30 cellular contexts compared by ENCODE assay signal in genomic region chr10:34288634-34289033, GRCh38.
A peak's percentile ranks its signal among the peaks of the same experiment; 100 is the strongest.
DNase-seq lines count a peak whose midpoint lies in the region; ATAC-seq, FAIRE-seq and TF ChIP-seq lines count a peak whose summit lies in the region.
"Had no signal": no experiment of that assay in that cellular context is flagged by ENCODE, and none has a peak within 500 bp of the region (broad histone marks: within the 10 kb centered on the region; RNA-seq: fewer than 3 reads in every experiment).

No MANE protein-coding gene starts in this region.

- H3K4me3 ChIP-seq in PC-9 (no peak overlapping the region), HepG2 (replicated peaks in 1 of 3; ENCODE audit: insufficient read depth in 1 of 3, low read depth in 2 of 3, low read length in 3 of 3) (no peak overlapping the region), esophagus squamous epithelium (no peak overlapping the region), GM23338 (no peak overlapping the region)
- H3K4me3 ChIP-seq: vagina had no signal

- no peaks in the 10 kb centered on the region for H3K36me3 Mint-ChIP-seq in GM23338 (ENCODE audit: low read depth)
- H3K36me3 Mint-ChIP-seq: activated CD4-positive, alpha-beta memory T cell treated with anti-CD3 and anti-CD28 coated beads for 36 hours; naive B cell had no signal

- peaks cover 11% of the 10 kb centered on the region for H3K4me1 ChIP-seq in PC-9 (replicated peaks; ENCODE audit: insufficient read depth)
- H3K4me1 ChIP-seq in HepG2 (ENCODE audit: insufficient read depth, low read length) = peaks cover 21% of the 10 kb centered on the region
- peaks cover 0 to 8% (median 0%) of the 10 kb centered on the region in 3 donors for H3K4me1 ChIP-seq in esophagus squamous epithelium
- H3K4me1 ChIP-seq in GM23338 (ENCODE audit: insufficient read depth) = peaks cover 10% of the 10 kb centered on the region

- H3K4me1 Mint-ChIP-seq in GM23338 = peaks cover 28% of the 10 kb centered on the region
- H3K4me1 Mint-ChIP-seq: central memory CD8-positive, alpha-beta T cell; naive B cell had no signal

- H3K4me2 ChIP-seq in PC-9 (peak overlapping the region; percentile 36; the same call in 1 of the 2 replicates), HepG2 (ENCODE audit: low read depth, low read length) (no peak overlapping the region), GM23338 (no peak overlapping the region)
- H3K4me2 ChIP-seq: SK-N-SH had no signal

- peak; percentile 10 for DNase-seq in EH (ENCODE audit: low read depth)
- DNase-seq in PC-9 = peak; percentile 16 to 73
- no peak for DNase-seq in HepG2 (ENCODE audit: low spot score)
- DNase-seq in esophagus squamous epithelium (lab: John Stamatoyannopoulos, UW) = no peak
- DNase-seq in D721Med (ENCODE audit: insufficient read length, low spot score) = no peak
- DNase-seq in GM23338 (ENCODE audit: low spot score) = no peak
- DNase-seq: ACHN; activated CD4-positive, alpha-beta memory T cell treated with anti-CD3 and anti-CD28 coated beads for 36 hours; activated CD4-positive, CD25-positive, alpha-beta regulatory T cell; activated gamma-delta T cell; activated T-cell treated with anti-CD3 and anti-CD28 coated beads for 4 hours; amniotic stem cell; DMS 273 treated with DMSO at 0.1 percent for 48 hours; GDM1; Karpas-422; kidney; naive B cell; NCI-H1092 treated with DMSO at 0.1 percent for 48 hours; NCI-H2081 treated with DMSO at 0.1 percent for 48 hours; NK-92 treated with Interleukin-12 subunit alpha and Interleukin-12 subunit beta, amount 100 ng/mL, for 24 hours; occipital lobe; SK-N-SH; stimulated activated CD4-positive, alpha-beta T cell treated with anti-CD3 and anti-CD28 coated beads, Interleukin-12 subunit alpha, Interleukin-12 subunit beta, amount 100 ng/mL, for 4 hours; T1000 had no signal

- H3K27ac Mint-ChIP-seq in GM23338 = no peak overlapping the region; the same call in 1 of the 2 replicates
- H3K27ac Mint-ChIP-seq: activated CD4-positive, alpha-beta memory T cell treated with anti-CD3 and anti-CD28 coated beads for 36 hours; naive B cell had no signal

- H3K79me2 ChIP-seq in PC-9 (ENCODE audit: low read depth) = no peaks in the 10 kb centered on the region
- no peaks in the 10 kb centered on the region for H3K79me2 ChIP-seq in HepG2 (ENCODE audit: insufficient read depth, low read length)
- H3K79me2 ChIP-seq in GM23338 (replicated peaks; ENCODE audit: insufficient read depth) = no peaks in the 10 kb centered on the region

- TF ChIP-seq EP300 in HepG2 (IDR thresholded peaks at IDR 0.05; ENCODE audit: low read depth in 2 of 2, low read length in 2 of 2) = no peak
- no peak for TF ChIP-seq EP300 in HepG2 (CRISPR knock-in tag; IDR thresholded peaks at IDR 0.05; ENCODE audit: borderline replicate concordance)

- no peaks in the 10 kb centered on the region for H4K20me1 ChIP-seq in PC-9 (ENCODE audit: insufficient read depth)
- no peaks in the 10 kb centered on the region for H4K20me1 ChIP-seq in HepG2 (ENCODE audit: insufficient read depth, low read length)
- H4K20me1 ChIP-seq in GM23338 (replicated peaks; ENCODE audit: insufficient read depth) = no peaks in the 10 kb centered on the region

- 23% methylated on average over 3 of the region's 3 CpGs for WGBS in HepG2 (ENCODE audit: low lambda C conversion rate)
- WGBS in esophagus squamous epithelium, 2 donors = 45 to 57% methylated on average over 3 of the region's 3 CpGs

- H3K27ac ChIP-seq in PC-9 = no peak overlapping the region
- no peak overlapping the region for H3K27ac ChIP-seq in HepG2 (ENCODE audit: extremely low read length, insufficient read depth, low read length)
- H3K27ac ChIP-seq in esophagus squamous epithelium = no peak overlapping the region
- H3K27ac ChIP-seq in GM23338 (ENCODE audit: low read depth) = no peak overlapping the region
- H3K27ac ChIP-seq: C4-2B, vagina had no signal

- in situ Hi-C loops in HepG2 (cut with HindIII; ENCODE audit: extremely low pct_ligation_motif_present, low pct_unique_long_range_greater_than_20kb) = no loop called here

- FAIRE-seq in HepG2 (lab: Jason Lieb, UNC) (no peak), D721Med (lab: Jason Lieb, UNC) (no peak)
- FAIRE-seq: H1, kidney had no signal

- H3K27me3 ChIP-seq in PC-9 (ENCODE audit: insufficient read depth, low read depth) = no peaks in the 10 kb centered on the region
- H3K27me3 ChIP-seq in HepG2 (ENCODE audit: control insufficient read depth in 1 of 2, insufficient read depth in 2 of 2, low read length in 2 of 2) = no peaks in the 10 kb centered on the region
- H3K27me3 ChIP-seq in esophagus squamous epithelium = no peaks in the 10 kb centered on the region
- no peaks in the 10 kb centered on the region for H3K27me3 ChIP-seq in GM23338 (ENCODE audit: insufficient read depth)
- H3K27me3 ChIP-seq: vagina had no signal

- H3K36me3 ChIP-seq in PC-9 (ENCODE audit: low read depth) (no peaks in the 10 kb centered on the region), HepG2 (replicated peaks in 1 of 2; ENCODE audit: control insufficient read depth in 1 of 2, insufficient read depth in 2 of 2, low read length in 2 of 2) (no peaks in the 10 kb centered on the region), esophagus squamous epithelium (no peaks in the 10 kb centered on the region), GM23338 (ENCODE audit: insufficient read depth) (no peaks in the 10 kb centered on the region)
- H3K36me3 ChIP-seq: vagina had no signal

- no peak for TF ChIP-seq RAD21 in HepG2 (CRISPR knock-in tag; IDR thresholded peaks at IDR 0.05)

- ATAC-seq in esophagus mucosa (peak; percentile 93), HepG2 (no peak), GM21619 (IDR thresholded peaks at IDR 0.05; ENCODE audit: unreplicated experiment) (no peak), GM23338 (no peak)

- no peak overlapping the region for H3K9ac ChIP-seq in HepG2 (ENCODE audit: insufficient read depth, low read depth, low read length)
- H3K9ac ChIP-seq: SK-N-SH had no signal

- TF ChIP-seq POLR2A in HepG2 (IDR thresholded peaks at IDR 0.05; ENCODE audit: insufficient read depth in 1 of 2, low read depth in 2 of 2, low read length in 2 of 2) (no peak), esophagus squamous epithelium (IDR thresholded peaks at IDR 0.05) (no peak)

- H2AFZ ChIP-seq in PC-9 = no peak overlapping the region
- no peak overlapping the region for H2AFZ ChIP-seq in HepG2 (ENCODE audit: low read length)
- no peak overlapping the region for H2AFZ ChIP-seq in GM23338

- intact Hi-C loops in PC-9 (cut with micrococcal nuclease; ENCODE audit: unreplicated experiment) (no loop called here), HepG2 (cut with micrococcal nuclease; ENCODE audit: unreplicated experiment) (no loop called here), esophagus squamous epithelium (cut with DNase I) (no loop called here)

- POLR2A ChIA-PET in PC-9 (lab: Charles Lee; ENCODE audit: unreplicated experiment) (no interaction called here), HepG2 (lab: Yijun Ruan, JAX) (no interaction called here)

- H3K4me3 Mint-ChIP-seq in GM23338 = no peak overlapping the region
- H3K4me3 Mint-ChIP-seq: activated CD4-positive, alpha-beta memory T cell treated with anti-CD3 and anti-CD28 coated beads for 36 hours; central memory CD8-positive, alpha-beta T cell; naive B cell had no signal

- H3K9me2 ChIP-seq in PC-9 (ENCODE audit: insufficient read depth) = no peaks in the 10 kb centered on the region
- no peaks in the 10 kb centered on the region for H3K9me2 ChIP-seq in GM23338 (ENCODE audit: insufficient read depth)
- H3K9me2 ChIP-seq: SK-N-SH had no signal

- H3F3A ChIP-seq in PC-9 (ENCODE audit: insufficient read depth, low read depth) (no peaks in the 10 kb centered on the region), GM23338 (replicated peaks; ENCODE audit: low read depth) (no peaks in the 10 kb centered on the region)

- no TSS peak for BruUV-seq in PC-9 (replicated peaks; lab: Mats Ljungman, UMichigan)
- no TSS peak for BruUV-seq in HepG2 (replicated peaks; lab: Mats Ljungman, UMichigan)

- no peaks in the 10 kb centered on the region for H3K27me3 Mint-ChIP-seq in GM23338 (ENCODE audit: insufficient read depth, low read depth, poor library complexity)
- H3K27me3 Mint-ChIP-seq: central memory CD8-positive, alpha-beta T cell; naive B cell had no signal

- CTCF ChIA-PET in PC-9 (lab: Charles Lee) = no interaction called here
- CTCF ChIA-PET in HepG2 (lab: Yijun Ruan, JAX; ENCODE audit: low intra/inter-chr PET ratio, low total read pairs) = no interaction called here

- no peaks in the 10 kb centered on the region for H3K9me3 Mint-ChIP-seq in GM23338
- H3K9me3 Mint-ChIP-seq: activated CD4-positive, alpha-beta memory T cell treated with anti-CD3 and anti-CD28 coated beads for 36 hours; central memory CD8-positive, alpha-beta T cell had no signal

- H3K9me3 ChIP-seq in PC-9 (ENCODE audit: insufficient read depth, low read depth) (no peaks in the 10 kb centered on the region), HepG2 (ENCODE audit: low read length) (no peaks in the 10 kb centered on the region), esophagus squamous epithelium (no peaks in the 10 kb centered on the region)
- H3K9me3 ChIP-seq: SK-N-SH, vagina had no signal

- TF ChIP-seq CTCF in PC-9 (conservative IDR thresholded peaks at IDR 0.05) (no peak), HepG2 (CRISPR knock-in tag; IDR thresholded peaks at IDR 0.05) (no peak), esophagus squamous epithelium (IDR thresholded peaks at IDR 0.05) (no peak), D721Med (IDR thresholded peaks at IDR 0.05; ENCODE audit: insufficient read depth, missing control alignments) (no peak), GM23338 (conservative IDR thresholded peaks at IDR 0.05; ENCODE audit: low read depth in 2 of 2) (no peak)

TF ChIP-seq in HepG2, 621 proteins besides CTCF, POLR2A, EP300 and RAD21 (continues in another document):
- peak; percentile 71 for TF ChIP-seq FOSL2 (CRISPR knock-in tag; IDR thresholded peaks at IDR 0.05)
- no peak for TF ChIP-seq BRF2 (CRISPR knock-in tag; IDR thresholded peaks at IDR 0.05)

Comparison
In these comparisons a context has a peak if more than half of its experiments do, and no peak if none do; other contexts are left out.
1. DNase-seq: peak in EH (single experiment) and PC-9 (2 of 2); none in HepG2 (single experiment), esophagus squamous epithelium (single experiment), D721Med (single experiment) and GM23338 (single experiment).